1 cellular context compared by ENCODE assay signal in the genomic region with DNA sequence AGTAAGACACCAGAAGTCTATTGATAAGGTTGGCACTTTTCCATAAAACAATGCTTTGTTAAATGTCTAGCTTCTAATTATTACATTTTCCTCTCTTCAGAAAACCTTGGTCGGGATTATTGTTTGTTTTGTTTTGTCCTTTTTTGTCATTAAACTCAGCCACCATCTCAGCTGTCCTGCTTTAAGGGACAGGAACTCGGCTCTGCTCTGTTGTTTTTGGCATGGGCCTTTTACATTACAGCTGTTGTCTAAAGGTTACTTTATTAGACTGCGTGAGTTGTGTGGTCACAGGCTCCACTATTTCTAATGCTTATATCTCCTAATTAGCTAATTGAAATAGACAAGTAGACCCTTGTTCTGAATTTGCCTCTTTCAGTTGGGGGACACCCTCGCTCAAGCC.
TF ChIP-seq lines count a peak whose summit lies in the region.

No MANE protein-coding gene starts in this region.

TF ChIP-seq in A549, 52 proteins besides CTCF, POLR2A, EP300 and RAD21 (continued from another document):
- TF ChIP-seq GATA3 (IDR thresholded peaks at IDR 0.05; ENCODE audit: borderline replicate concordance) (no peak), PHF8 (IDR thresholded peaks at IDR 0.05; ENCODE audit: borderline replicate concordance, low read depth) (no peak), POLR2AphosphoS2 (conservative IDR thresholded peaks at IDR 0.05; ENCODE audit: low read length) (no peak), NR3C1 (IDR thresholded peaks at IDR 0.05) (no peak), FOSB (CRISPR knock-in tag; IDR thresholded peaks at IDR 0.05) (no peak), TP53 (CRISPR knock-in tag; IDR thresholded peaks at IDR 0.05) (no peak)
- TF ChIP-seq, protein P1, sequence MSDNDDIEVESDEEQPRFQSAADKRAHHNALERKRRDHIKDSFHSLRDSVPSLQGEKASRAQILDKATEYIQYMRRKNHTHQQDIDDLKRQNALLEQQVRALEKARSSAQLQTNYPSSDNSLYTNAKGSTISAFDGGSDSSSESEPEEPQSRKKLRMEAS (IDR thresholded peaks at IDR 0.05), result no peak
- TF ChIP-seq, protein P2, sequence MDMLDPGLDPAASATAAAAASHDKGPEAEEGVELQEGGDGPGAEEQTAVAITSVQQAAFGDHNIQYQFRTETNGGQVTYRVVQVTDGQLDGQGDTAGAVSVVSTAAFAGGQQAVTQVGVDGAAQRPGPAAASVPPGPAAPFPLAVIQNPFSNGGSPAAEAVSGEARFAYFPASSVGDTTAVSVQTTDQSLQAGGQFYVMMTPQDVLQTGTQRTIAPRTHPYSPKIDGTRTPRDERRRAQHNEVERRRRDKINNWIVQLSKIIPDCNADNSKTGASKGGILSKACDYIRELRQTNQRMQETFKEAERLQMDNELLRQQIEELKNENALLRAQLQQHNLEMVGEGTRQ (IDR thresholded peaks at IDR 0.05), result no peak
- TF ChIP-seq, protein P3, sequence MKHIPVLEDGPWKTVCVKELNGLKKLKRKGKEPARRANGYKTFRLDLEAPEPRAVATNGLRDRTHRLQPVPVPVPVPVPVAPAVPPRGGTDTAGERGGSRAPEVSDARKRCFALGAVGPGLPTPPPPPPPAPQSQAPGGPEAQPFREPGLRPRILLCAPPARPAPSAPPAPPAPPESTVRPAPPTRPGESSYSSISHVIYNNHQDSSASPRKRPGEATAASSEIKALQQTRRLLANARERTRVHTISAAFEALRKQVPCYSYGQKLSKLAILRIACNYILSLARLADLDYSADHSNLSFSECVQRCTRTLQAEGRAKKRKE (CRISPR knock-in tag; IDR thresholded peaks at IDR 0.05; ENCODE audit: low read depth), result no peak
- TF ChIP-seq, protein P4, sequence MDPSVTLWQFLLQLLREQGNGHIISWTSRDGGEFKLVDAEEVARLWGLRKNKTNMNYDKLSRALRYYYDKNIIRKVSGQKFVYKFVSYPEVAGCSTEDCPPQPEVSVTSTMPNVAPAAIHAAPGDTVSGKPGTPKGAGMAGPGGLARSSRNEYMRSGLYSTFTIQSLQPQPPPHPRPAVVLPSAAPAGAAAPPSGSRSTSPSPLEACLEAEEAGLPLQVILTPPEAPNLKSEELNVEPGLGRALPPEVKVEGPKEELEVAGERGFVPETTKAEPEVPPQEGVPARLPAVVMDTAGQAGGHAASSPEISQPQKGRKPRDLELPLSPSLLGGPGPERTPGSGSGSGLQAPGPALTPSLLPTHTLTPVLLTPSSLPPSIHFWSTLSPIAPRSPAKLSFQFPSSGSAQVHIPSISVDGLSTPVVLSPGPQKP (IDR thresholded peaks at IDR 0.05; ENCODE audit: low read depth, low read length), result no peak
